ENCODE assay signal across 25 cellular contexts in the genomic region with DNA sequence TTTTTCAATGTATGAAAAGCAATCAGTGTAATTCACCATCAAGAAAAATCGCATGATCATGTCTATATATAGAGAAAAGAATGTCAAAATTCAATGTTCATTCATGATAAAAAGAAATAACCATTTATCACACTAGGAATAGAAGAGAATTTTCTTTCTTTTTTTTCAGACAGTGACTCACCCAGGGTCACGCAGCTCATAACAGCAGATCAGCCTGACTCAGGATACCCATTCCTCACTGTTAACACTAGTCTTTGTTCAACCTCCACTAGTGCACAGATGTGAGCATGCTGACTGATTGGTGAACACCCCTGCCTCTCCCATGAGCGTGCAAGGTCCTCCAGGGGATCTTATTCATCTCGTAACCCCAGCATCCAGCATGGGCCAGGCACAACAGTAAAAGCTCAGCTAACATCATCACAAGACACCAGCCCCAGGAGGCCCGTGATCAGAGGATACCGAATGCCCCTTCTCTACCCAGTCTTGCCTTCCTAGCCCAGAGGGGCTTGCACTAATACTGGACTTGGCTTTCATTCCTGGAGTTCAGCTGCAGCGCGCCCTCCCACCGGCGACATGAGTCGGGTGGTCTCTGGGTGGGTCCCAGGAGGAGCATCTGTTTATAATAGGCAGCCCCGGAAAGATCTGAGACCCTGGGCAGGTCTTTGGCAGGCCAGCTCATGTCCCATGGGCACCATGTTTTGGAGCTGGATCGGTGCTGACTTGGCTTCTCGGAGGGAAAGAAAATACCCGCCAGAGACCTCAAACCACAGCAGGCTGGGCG.
"Had no signal": no experiment of that assay in that cellular context is flagged by ENCODE, and none has a peak within 500 bp of the region (broad histone marks: within the 10 kb centered on the region; RNA-seq: fewer than 3 reads in every experiment).

No MANE protein-coding gene starts in this region.

- DNase-seq: effector memory CD8-positive, alpha-beta T cell; head of caudate nucleus; kidney; left cardiac atrium; left ventricle myocardium inferior; lower lobe of right lung; nucleus accumbens; ovary; right cardiac atrium; small intestine; stimulated activated CD4-positive, alpha-beta T cell treated with anti-CD3 and anti-CD28 coated beads, Interleukin-2, amount 100 ng/mL, for 48 hours; stimulated activated naive CD4-positive, alpha-beta T cell; thyroid gland had no signal

- H3K27me3 Mint-ChIP-seq: dendritic cell treated with granulocyte-macrophage colony-stimulating factor and Interleukin-4, amounts not matched to agents 40 ng/mL and 50 ng/mL, for 4 days; effector memory CD8-positive, alpha-beta T cell; memory B cell; natural killer cell treated with Interleukin-12 subunit alpha and Interleukin-12 subunit beta and Interleukin-15 and Interleukin-18, amount 100 ng/mL, for 72 hours; progenitor cell of endocrine pancreas; type B pancreatic cell had no signal

- H3K27ac Mint-ChIP-seq: dendritic cell treated with granulocyte-macrophage colony-stimulating factor and Interleukin-4, amounts not matched to agents 40 ng/mL and 50 ng/mL, for 4 days; effector memory CD8-positive, alpha-beta T cell; memory B cell; mesothelial cell of epicardium; natural killer cell treated with Interleukin-12 subunit alpha and Interleukin-12 subunit beta and Interleukin-15 and Interleukin-18, amount 100 ng/mL, for 72 hours; neural progenitor cell; progenitor cell of endocrine pancreas; type B pancreatic cell had no signal

- H3K36me3 ChIP-seq: esophagus muscularis mucosa, left ventricle myocardium inferior, lower lobe of right lung, neural progenitor cell, ovary, suprapubic skin, thyroid gland, vagina had no signal

- H3K4me1 ChIP-seq: esophagus muscularis mucosa, left ventricle myocardium inferior, lower lobe of right lung, neural progenitor cell, suprapubic skin, thyroid gland, vagina had no signal

- H3K4me3 Mint-ChIP-seq: dendritic cell treated with granulocyte-macrophage colony-stimulating factor and Interleukin-4, amounts not matched to agents 40 ng/mL and 50 ng/mL, for 4 days; effector memory CD8-positive, alpha-beta T cell; memory B cell; mesothelial cell of epicardium; natural killer cell treated with Interleukin-12 subunit alpha and Interleukin-12 subunit beta and Interleukin-15 and Interleukin-18, amount 100 ng/mL, for 72 hours; neural progenitor cell; type B pancreatic cell had no signal

- H3K9me3 ChIP-seq: lower lobe of right lung, ovary, suprapubic skin, thyroid gland, vagina had no signal

- ATAC-seq: effector memory CD8-positive, alpha-beta T cell; left cardiac atrium; natural killer cell treated with Interleukin-12 subunit alpha and Interleukin-12 subunit beta and Interleukin-15 and Interleukin-18, amount 100 ng/mL, for 72 hours; right cardiac atrium had no signal

- H3K27me3 ChIP-seq: esophagus muscularis mucosa, hepatocyte, neural progenitor cell, ovary, suprapubic skin, thyroid gland, vagina had no signal

- H3K4me1 Mint-ChIP-seq: mesothelial cell of epicardium, neural progenitor cell had no signal

- H3K9me3 Mint-ChIP-seq: memory B cell had no signal

- H3K4me3 ChIP-seq: esophagus muscularis mucosa, hepatocyte, left ventricle myocardium inferior, lower lobe of right lung, neural progenitor cell, ovary, suprapubic skin, thyroid gland, vagina had no signal

- H3K27ac ChIP-seq: epithelial cell of prostate, esophagus muscularis mucosa, hepatocyte, left ventricle myocardium inferior, lower lobe of right lung, neural progenitor cell, ovary, suprapubic skin, thyroid gland, vagina had no signal
